Comparison of ENCODE assay signal across 8 cellular contexts in genomic region chr14:52694761-52695480, GRCh38. TPM values are rescaled to one million over a fixed set of nuclear protein-coding genes. Genes with fewer than 3 reads are reported as not detected.
DNase-seq lines count a peak whose midpoint lies in the region; ATAC-seq and TF ChIP-seq lines count a peak whose summit lies in the region.

No MANE protein-coding gene starts in this region.

- H3K4me1 Mint-ChIP-seq in dendritic cell treated with granulocyte-macrophage colony-stimulating factor and Interleukin-4, amounts not matched to agents 40 ng/mL and 50 ng/mL, for 4 days (ENCODE audit: low read depth): peaks cover 63% of the 10 kb centered on the region

- H3K27ac Mint-ChIP-seq in dendritic cell treated with granulocyte-macrophage colony-stimulating factor and Interleukin-4, amounts not matched to agents 40 ng/mL and 50 ng/mL, for 4 days: peak overlapping the region; percentile 92

- H3K9me3 ChIP-seq in lung (ENCODE audit: control insufficient read depth in 2 of 2, insufficient read depth in 1 of 2, low read length in 1 of 2): no peaks in the 10 kb centered on the region

- H3K27ac ChIP-seq in lung (ENCODE audit: low read depth in 1 of 2, low read length in 1 of 2): peak overlapping the region; percentile 91 to 99

- H3K27me3 Mint-ChIP-seq in dendritic cell treated with granulocyte-macrophage colony-stimulating factor and Interleukin-4, amounts not matched to agents 40 ng/mL and 50 ng/mL, for 4 days: no peaks in the 10 kb centered on the region

- ATAC-seq in HG02885 (IDR thresholded peaks at IDR 0.05; ENCODE audit: poor library complexity, unreplicated experiment): peak; percentile 52
- ATAC-seq in lung (ENCODE audit: insufficient read depth, low FRiP score): peak; percentile 28

- H3K4me3 Mint-ChIP-seq in dendritic cell treated with granulocyte-macrophage colony-stimulating factor and Interleukin-4, amounts not matched to agents 40 ng/mL and 50 ng/mL, for 4 days: peak overlapping the region; percentile 87

- no peaks in the 10 kb centered on the region for H3K36me3 ChIP-seq in lung (ENCODE audit: control insufficient read depth in 2 of 2, insufficient read depth in 2 of 2, low read length in 2 of 2)

- DNase-seq in activated gamma-delta T cell treated with Interleukin-2 at 50 U/mL for 16 hours (peak; percentile 58), activated gamma-delta T cell (lab: John Stamatoyannopoulos, UW) (no peak), NCI-H2107 treated with DMSO at 0.1 percent for 48 hours (lab: John Stamatoyannopoulos, UW; ENCODE audit: unreplicated experiment) (peak; percentile 82), lung (ENCODE audit: low spot score) (peak; percentile 51)
- DNase-seq in activated CD4-positive, CD25-positive, alpha-beta regulatory T cell treated with anti-CD3 and anti-CD28 coated beads, Interleukin-2, amount 50 U/mL, for 72 hours: peak; percentile 45
- DNase-seq in stimulated activated CD8-positive, alpha-beta memory T cell treated with anti-CD3 and anti-CD28 coated beads, Interleukin-15, amount 100 ng/mL, for 1 hour (ENCODE audit: low read depth): peak; percentile 30

- H3K4me3 ChIP-seq in lung: peak overlapping the region; percentile 75

- no peaks in the 10 kb centered on the region for H3K27me3 ChIP-seq in lung (ENCODE audit: control insufficient read depth, insufficient read depth)

- H3K4me1 ChIP-seq in lung (ENCODE audit: control insufficient read depth in 2 of 2, insufficient read depth in 2 of 2, low read length in 2 of 2): peaks cover 6 to 8% of the 10 kb centered on the region in 2 donors

- no peaks in the 10 kb centered on the region for H3K9me3 Mint-ChIP-seq in dendritic cell treated with granulocyte-macrophage colony-stimulating factor and Interleukin-4, amounts not matched to agents 40 ng/mL and 50 ng/mL, for 4 days

- TF ChIP-seq CTCF in lung (IDR thresholded peaks at IDR 0.05; ENCODE audit: control extremely low read depth, extremely low read depth): no peak

- intact Hi-C loops in dendritic cell treated with granulocyte-macrophage colony-stimulating factor and Interleukin-4, amounts not matched to agents 40 ng/mL and 50 ng/mL, for 4 days (cut with micrococcal nuclease): loop anchor here (2.0 to 10.0 kb wide), 3 partner anchors 37 to 380 kb away; partner anchors contain the start of genes GPR137C, PTGER2, STYX and TXNDC16

- WGBS in lung, 2 donors: 0% methylated on average over 35 to 46 of the region's 46 CpGs

- peaks cover 18% of the 10 kb centered on the region for H3K36me3 Mint-ChIP-seq in dendritic cell treated with granulocyte-macrophage colony-stimulating factor and Interleukin-4, amounts not matched to agents 40 ng/mL and 50 ng/mL, for 4 days (ENCODE audit: low read depth)

RNA-seq across cellular contexts. Expression of gene ERO1A, which starts 0.4 kb away (rescaled TPM):
- 10 to 100 TPM; 62.7 to 88.7 TPM for total RNA-seq in lung
- 10 to 100 TPM; 18.6 to 41.1 TPM for polyA plus RNA-seq in lung

RNA-seq across cellular contexts. Expression of gene PSMC6, which starts 12.1 kb away (rescaled TPM):
- 100 to 1,000 TPM in 1 of 2 donors, 10 to 100 TPM in 1; 69.5 to 165 TPM for total RNA-seq in lung
- 10 to 100 TPM; 76.8 to 88.4 TPM for polyA plus RNA-seq in lung

RNA-seq across cellular contexts. Expression of gene STYX, which starts 35.0 kb away (rescaled TPM):
- total RNA-seq in lung: 10 to 100 TPM; 10.4 to 21.6 TPM
- polyA plus RNA-seq in lung: 1 to 10 TPM; 3.9 to 4.0 TPM
